8 cellular contexts compared by ENCODE assay signal in the genomic region with DNA sequence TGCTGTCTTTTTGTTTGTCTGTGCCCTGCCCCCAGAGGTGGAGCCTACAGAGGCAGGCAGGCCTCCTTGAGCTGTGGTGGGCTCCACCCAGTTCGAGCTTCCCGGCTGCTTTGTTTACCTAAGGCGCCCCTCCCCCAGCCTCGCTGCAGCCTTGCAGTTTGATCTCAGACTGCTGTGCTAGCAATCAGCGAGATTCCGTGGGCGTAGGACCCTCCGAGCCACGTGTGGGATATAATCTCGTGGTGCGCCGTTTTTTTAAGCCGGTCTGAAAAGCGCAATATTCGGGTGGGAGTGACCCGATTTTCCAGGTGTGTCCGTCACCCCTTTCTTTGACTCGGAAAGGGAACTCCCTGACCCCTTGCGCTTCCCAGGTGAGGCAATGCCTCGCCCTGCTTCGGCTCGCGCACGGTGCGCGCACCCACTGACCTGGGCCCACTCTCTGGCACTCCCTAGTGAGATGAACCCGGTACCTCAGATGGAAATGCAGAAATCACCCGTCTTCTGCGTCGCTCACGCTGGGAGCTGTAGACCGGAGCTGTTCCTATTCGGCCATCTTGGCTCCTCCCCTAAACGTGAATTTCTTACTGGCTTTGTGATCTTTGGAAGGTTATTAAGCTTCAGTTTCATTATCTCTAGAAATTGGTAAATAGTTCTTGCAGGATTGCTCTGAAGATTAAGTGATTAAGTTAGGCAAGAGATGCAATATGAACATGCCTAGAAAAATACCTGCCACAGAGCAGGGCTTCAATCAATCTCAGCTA.
DNase-seq lines count a peak whose midpoint lies in the region; ATAC-seq and TF ChIP-seq lines count a peak whose summit lies in the region.
"Not testable (repeated sequence)": the region's sequence is repeated elsewhere in the genome, so short reads cannot be mapped to it uniquely, and the experiment has no call there.

No MANE protein-coding gene starts in this region.

- H3K4me2 ChIP-seq in smooth muscle cell = peak overlapping the region; percentile 77

- ATAC-seq in T-helper 17 cell = not testable (repeated sequence)
- ATAC-seq in mucosa of descending colon = peak; percentile 53

- H3K4me1 ChIP-seq in ectodermal cell (ENCODE audit: control insufficient read depth, insufficient read depth, low read length); iPS-18a (ENCODE audit: control insufficient read depth, low read depth, low read length); mucosa of descending colon (ENCODE audit: low read depth); smooth muscle cell (ENCODE audit: low read depth): not testable (repeated sequence)

- H3K9me3 ChIP-seq in T-helper 17 cell (ENCODE audit: control insufficient read depth, low read length, poor library complexity, severe bottlenecking); ectodermal cell (ENCODE audit: control insufficient read depth, low read length); iPS-18a (ENCODE audit: control insufficient read depth, low read depth, low read length); mucosa of descending colon; smooth muscle cell (replicated peaks; ENCODE audit: low read depth): not testable (repeated sequence)

- not testable (repeated sequence) for H3K36me3 ChIP-seq in ectodermal cell (ENCODE audit: control insufficient read depth, insufficient read depth, low read length); iPS-18a (ENCODE audit: control insufficient read depth, low read depth, low read length); mucosa of descending colon (ENCODE audit: low read depth); smooth muscle cell (ENCODE audit: low read depth)

- not testable (repeated sequence) for H3F3A ChIP-seq in smooth muscle cell (ENCODE audit: low read depth)

- intact Hi-C loops in mucosa of descending colon (cut with DNase I, micrococcal nuclease) = not testable (repeated sequence)

- H2AFZ ChIP-seq in smooth muscle cell (ENCODE audit: low read depth) = peak overlapping the region; percentile 62

- DNase-seq in DMS53 (lab: John Stamatoyannopoulos, UW) (peak; percentile 54), HT-29 (ENCODE audit: low spot score) (peak; percentile 37), NCI-H2227 (lab: John Stamatoyannopoulos, UW; ENCODE audit: unreplicated experiment) (peak; percentile 5), mucosa of descending colon (peak in 2 of 3 donors; percentile 49)
- DNase-seq in T-helper 17 cell; smooth muscle cell (lab: John Stamatoyannopoulos, UW; ENCODE audit: unreplicated experiment): not testable (repeated sequence)

- H3K79me2 ChIP-seq in smooth muscle cell (ENCODE audit: low read depth) = not testable (repeated sequence)

- not testable (repeated sequence) for H3K9ac ChIP-seq in iPS-18a (ENCODE audit: low read length); smooth muscle cell (ENCODE audit: low read depth)

- H3K4me3 Mint-ChIP-seq in T-helper 17 cell = peak overlapping the region; percentile 28

- H3K27me3 ChIP-seq in ectodermal cell (ENCODE audit: control insufficient read depth, insufficient read depth, low read length, poor library complexity, severe bottlenecking); iPS-18a (ENCODE audit: control insufficient read depth, insufficient read depth, low read length); smooth muscle cell (ENCODE audit: low read depth): not testable (repeated sequence)

- H3K27ac ChIP-seq in ectodermal cell (ENCODE audit: insufficient read depth, low read depth, low read length, poor library complexity, severe bottlenecking); iPS-18a (ENCODE audit: low read length); smooth muscle cell (ENCODE audit: low read depth): not testable (repeated sequence)

- WGBS in ectodermal cell, 2 experiments = 59 to 69% methylated on average over 32 to 34 of the region's 34 CpGs
- 30% methylated on average over 33 of the region's 34 CpGs for WGBS in smooth muscle cell (ENCODE audit: low lambda C conversion rate)

- H3K27me3 Mint-ChIP-seq in T-helper 17 cell = peaks cover 22% of the 10 kb centered on the region

- not testable (repeated sequence) for H4K20me1 ChIP-seq in smooth muscle cell (ENCODE audit: low read depth)

- not testable (repeated sequence) for H3K4me1 Mint-ChIP-seq in T-helper 17 cell

- TF ChIP-seq CTCF in mucosa of descending colon (IDR thresholded peaks at IDR 0.05); smooth muscle cell (IDR thresholded peaks at IDR 0.05; ENCODE audit: borderline replicate concordance, insufficient read depth, poor library complexity, severe bottlenecking): not testable (repeated sequence)

- H3K4me3 ChIP-seq in ectodermal cell (ENCODE audit: insufficient read depth, low read depth, low read length) (peak overlapping the region; percentile 1), iPS-18a (ENCODE audit: low read length) (peak overlapping the region; percentile 48), smooth muscle cell (peak overlapping the region; percentile 41)
- not testable (repeated sequence) for H3K4me3 ChIP-seq in mucosa of descending colon

- not testable (repeated sequence) for H3K27ac Mint-ChIP-seq in T-helper 17 cell

- H3K36me3 Mint-ChIP-seq in T-helper 17 cell (ENCODE audit: low read depth) = not testable (repeated sequence)
